18 cellular contexts compared by ENCODE assay signal in genomic region chr14:71119832-71120231, GRCh38.
DNase-seq lines count a peak whose midpoint lies in the region; TF ChIP-seq lines count a peak whose summit lies in the region.
"Had no signal": no experiment of that assay in that cellular context is flagged by ENCODE, and none has a peak within 500 bp of the region (broad histone marks: within the 10 kb centered on the region; RNA-seq: fewer than 3 reads in every experiment).

No MANE protein-coding gene starts in this region.

- CTCF ChIA-PET in PC-9 (lab: Charles Lee) = no interaction called here

- H3K9me3 Mint-ChIP-seq in activated T-cell treated with anti-CD3 and anti-CD28 coated beads, Interleukin-2, amount 50 U/mL, for 24 hours = no peaks in the 10 kb centered on the region

- no peak overlapping the region for H2AFZ ChIP-seq in PC-9
- no peak overlapping the region for H2AFZ ChIP-seq in smooth muscle cell (ENCODE audit: low read depth)

- H3K4me1 ChIP-seq in PC-9 (replicated peaks; ENCODE audit: insufficient read depth) = peaks cover 38% of the 10 kb centered on the region
- peaks cover 30% of the 10 kb centered on the region for H3K4me1 ChIP-seq in smooth muscle cell (ENCODE audit: low read depth)

- intact Hi-C loops in PC-9 (cut with micrococcal nuclease; ENCODE audit: unreplicated experiment) = no loop called here

- no peaks in the 10 kb centered on the region for H3K9me2 ChIP-seq in PC-9 (ENCODE audit: insufficient read depth)

- H4K20me1 ChIP-seq in PC-9 (ENCODE audit: insufficient read depth) (no peaks in the 10 kb centered on the region), smooth muscle cell (ENCODE audit: low read depth) (no peaks in the 10 kb centered on the region)

- no peak overlapping the region for H3K4me2 ChIP-seq in PC-9
- no peak overlapping the region for H3K4me2 ChIP-seq in smooth muscle cell

- H3K4me3 ChIP-seq in PC-9 (no peak overlapping the region), fibroblast of mammary gland (ENCODE audit: control insufficient read depth, low read depth, low read length) (no peak overlapping the region), smooth muscle cell (no peak overlapping the region)

- no TSS peak for BruUV-seq in PC-9 (replicated peaks; lab: Mats Ljungman, UMichigan)

- WGBS in smooth muscle cell (ENCODE audit: low lambda C conversion rate) = 96% methylated on average over 1 of the region's 1 CpG

- H3K27me3 Mint-ChIP-seq in activated T-cell treated with anti-CD3 and anti-CD28 coated beads, Interleukin-2, amount 50 U/mL, for 24 hours = no peaks in the 10 kb centered on the region
- H3K27me3 Mint-ChIP-seq: B cell had no signal

- DNase-seq in activated T-cell treated with anti-CD3 and anti-CD28 coated beads, Interleukin-2, amount 50 U/mL, for 24 hours = no peak
- DNase-seq in activated T-cell treated with anti-CD3 and anti-CD28 coated beads, Interleukin-2, amount 50 U/mL, for 1 hour = no peak
- DNase-seq in PC-9 = no peak
- peak; percentile 17 for DNase-seq in fibroblast of mammary gland (ENCODE audit: low read depth)
- DNase-seq in smooth muscle cell (lab: John Stamatoyannopoulos, UW; ENCODE audit: unreplicated experiment) = no peak
- no peak for DNase-seq in substantia nigra (lab: John Stamatoyannopoulos, UW)
- DNase-seq in NCI-H345 (lab: John Stamatoyannopoulos, UW) = no peak
- no peak for DNase-seq in stimulated activated CD4-positive, alpha-beta T cell treated with anti-CD3 and anti-CD28 coated beads, Interleukin-2, amount 100 ng/mL, for 48 hours
- DNase-seq: Caco-2; GF-D8; KBM-7; NCI-H1694 treated with DMSO at 0.1 percent for 48 hours; NCI-H510A; NCI-H748 treated with DMSO at 0.1 percent for 48 hours; NK-92 treated with Interleukin-12 subunit alpha and Interleukin-12 subunit beta, amount 100 ng/mL, for 24 hours; RPMI8226; SIG-M5 had no signal

- H3F3A ChIP-seq in PC-9 (ENCODE audit: insufficient read depth, low read depth) (peaks cover 36% of the 10 kb centered on the region), smooth muscle cell (ENCODE audit: low read depth) (peaks cover 15% of the 10 kb centered on the region)

- peaks cover 27% of the 10 kb centered on the region for H3K4me1 Mint-ChIP-seq in activated T-cell treated with anti-CD3 and anti-CD28 coated beads, Interleukin-2, amount 50 U/mL, for 24 hours (ENCODE audit: low read depth)

- H3K27ac ChIP-seq in PC-9 (peak overlapping the region; percentile 99), smooth muscle cell (ENCODE audit: low read depth) (peak overlapping the region; percentile 100), substantia nigra (ENCODE audit: low read depth, low read length, poor library complexity, severe bottlenecking) (no peak overlapping the region)

- H3K4me3 Mint-ChIP-seq in activated T-cell treated with anti-CD3 and anti-CD28 coated beads, Interleukin-2, amount 50 U/mL, for 24 hours = no peak overlapping the region
- H3K4me3 Mint-ChIP-seq: B cell had no signal

- H3K27me3 ChIP-seq in PC-9 (ENCODE audit: insufficient read depth, low read depth) (no peaks in the 10 kb centered on the region), smooth muscle cell (ENCODE audit: low read depth) (no peaks in the 10 kb centered on the region)

- POLR2A ChIA-PET in PC-9 (lab: Charles Lee; ENCODE audit: unreplicated experiment) = interaction anchor here (0.7 kb wide), 1 partner anchor 13 kb away, joined by 4 read pairs; no protein-coding TSS in a partner anchor

- H3K36me3 ChIP-seq in PC-9 (ENCODE audit: low read depth) (no peaks in the 10 kb centered on the region), smooth muscle cell (ENCODE audit: low read depth) (no peaks in the 10 kb centered on the region)

- H3K36me3 Mint-ChIP-seq in activated T-cell treated with anti-CD3 and anti-CD28 coated beads, Interleukin-2, amount 50 U/mL, for 24 hours (ENCODE audit: low read depth) = peaks cover 33% of the 10 kb centered on the region

- no peaks in the 10 kb centered on the region for H3K79me2 ChIP-seq in PC-9 (ENCODE audit: low read depth)
- no peaks in the 10 kb centered on the region for H3K79me2 ChIP-seq in smooth muscle cell (ENCODE audit: low read depth)

- peak overlapping the region; percentile 87 for H3K27ac Mint-ChIP-seq in activated T-cell treated with anti-CD3 and anti-CD28 coated beads, Interleukin-2, amount 50 U/mL, for 24 hours

- H3K9me3 ChIP-seq in PC-9 (ENCODE audit: insufficient read depth, low read depth) (no peaks in the 10 kb centered on the region), smooth muscle cell (replicated peaks; ENCODE audit: low read depth) (no peaks in the 10 kb centered on the region)
- H3K9me3 ChIP-seq: Caco-2 had no signal

- no peak for TF ChIP-seq CTCF in PC-9 (conservative IDR thresholded peaks at IDR 0.05)
- no peak for TF ChIP-seq CTCF in fibroblast of mammary gland (conservative IDR thresholded peaks at IDR 0.05; ENCODE audit: control insufficient read depth, insufficient read depth, low read depth, low read length)
- no peak for TF ChIP-seq CTCF in smooth muscle cell (IDR thresholded peaks at IDR 0.05; ENCODE audit: borderline replicate concordance, insufficient read depth, poor library complexity, severe bottlenecking)

- H3K9ac ChIP-seq in smooth muscle cell (ENCODE audit: low read depth) = peak overlapping the region; percentile 6
